Comparison of ENCODE assay signal across 8 cellular contexts in the genomic region with DNA sequence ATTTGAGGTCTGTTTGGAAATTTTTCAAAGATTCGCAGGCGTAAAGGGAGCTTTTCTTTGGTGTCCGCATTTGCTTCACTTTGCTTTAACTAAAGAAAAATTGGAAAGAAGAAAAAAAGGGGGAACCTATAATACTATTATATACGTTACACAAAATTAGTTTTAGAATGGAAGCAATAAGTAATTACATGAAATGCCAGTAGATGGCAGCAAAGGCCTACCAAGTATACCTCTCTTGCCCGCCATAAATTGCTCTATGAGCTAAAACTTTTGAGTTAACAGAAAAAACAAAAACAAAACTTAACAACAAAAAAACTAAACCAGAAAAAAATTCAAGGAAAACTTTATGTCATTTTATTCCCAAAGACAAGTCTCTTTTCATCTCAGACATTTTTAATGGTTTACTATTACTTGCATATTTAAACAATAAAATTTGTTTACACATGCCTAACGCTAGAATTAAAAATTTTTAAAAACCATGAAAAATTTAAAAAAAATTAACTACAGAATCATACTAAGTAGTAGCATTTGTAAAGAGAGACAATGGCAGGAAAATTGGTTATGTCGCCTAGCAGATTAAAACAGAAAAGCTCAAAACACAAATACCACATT.
DNase-seq lines count a peak whose midpoint lies in the region; ATAC-seq, FAIRE-seq and TF ChIP-seq lines count a peak whose summit lies in the region.

No MANE protein-coding gene starts in this region.

- BruUV-seq in Calu3 (replicated peaks; lab: Mats Ljungman, UMichigan) = no TSS peak

- TF ChIP-seq POLR2A in GM12892 (IDR thresholded peaks at IDR 0.05; ENCODE audit: low read depth, low read length) (no peak), transverse colon (IDR thresholded peaks at IDR 0.05) (no peak)

- CTCF ChIA-PET in Calu3 (lab: Charles Lee) = interaction anchor here (1.6 kb wide), 1 partner anchor 401 kb away, joined by 4 read pairs; no protein-coding TSS in a partner anchor

- no peaks in the 10 kb centered on the region for H3K27me3 Mint-ChIP-seq in Calu3 (ENCODE audit: unreplicated experiment)

- H3K9me3 ChIP-seq in transverse colon = no peaks in the 10 kb centered on the region

- H3K27ac Mint-ChIP-seq in Calu3 (ENCODE audit: unreplicated experiment) = no peak overlapping the region

- FAIRE-seq in GM12892 (lab: Jason Lieb, UNC) (peak; percentile 71), islet of Langerhans (lab: Jason Lieb, UNC) (peak; percentile 99)

- H3K27ac ChIP-seq in C4-2B = no peak overlapping the region
- H3K27ac ChIP-seq in transverse colon = no peak overlapping the region

- H3K4me3 ChIP-seq in transverse colon = no peak overlapping the region

- peak; percentile 73 for ATAC-seq in HG02973 (IDR thresholded peaks at IDR 0.05; ENCODE audit: unreplicated experiment)

- H3K36me3 ChIP-seq in transverse colon = no peaks in the 10 kb centered on the region

- no peaks in the 10 kb centered on the region for H3K9me3 Mint-ChIP-seq in Calu3 (ENCODE audit: low read depth, unreplicated experiment)

- in situ Hi-C loops in transverse colon (cut with MboI; ENCODE audit: low pct_ligation_motif_present in 1 of 4, low pct_unique_long_range_greater_than_20kb in 1 of 4, low sequenced_read_pairs in 3 of 4) = no loop called here

- no peaks in the 10 kb centered on the region for H3K4me1 ChIP-seq in transverse colon

- H3K4me3 Mint-ChIP-seq in Calu3 (ENCODE audit: low read depth, unreplicated experiment) = no peak overlapping the region

- peak; percentile 77 for TF ChIP-seq CTCF in C4-2B (conservative IDR thresholded peaks at IDR 0.05)
- TF ChIP-seq CTCF in transverse colon (IDR thresholded peaks at IDR 0.05) = peak; percentile 45 to 71 (median 61)
- TF ChIP-seq CTCF in Calu3 (IDR thresholded peaks at IDR 0.05; ENCODE audit: unreplicated experiment) = no peak

- DNase-seq in GM12892 (ENCODE audit: insufficient read length) (no peak), NCI-H2171 treated with DMSO at 0.1 percent for 48 hours (lab: John Stamatoyannopoulos, UW) (peak; percentile 71), amniotic stem cell (lab: John Stamatoyannopoulos, UW) (peak; percentile 29), transverse colon (no peak), Calu3 (no peak)

- intact Hi-C loops in transverse colon (cut with DNase I; ENCODE audit: low total_unique reads) (no loop called here), Calu3 (cut with micrococcal nuclease; ENCODE audit: unreplicated experiment) (loop anchor here (2.0 to 10.0 kb wide), 2 partner anchors 330 to 800 kb away; no protein-coding TSS in a partner anchor)

- no peaks in the 10 kb centered on the region for H3K36me3 Mint-ChIP-seq in Calu3 (ENCODE audit: insufficient read depth, unreplicated experiment)

- 23 to 27% methylated on average over 7 of the region's 7 CpGs for WGBS in transverse colon (ENCODE audit: low coverage in 1 of 2), 2 donors

- peaks cover 9% of the 10 kb centered on the region for H3K4me1 Mint-ChIP-seq in Calu3 (ENCODE audit: low read depth, unreplicated experiment)

- peaks cover 34% of the 10 kb centered on the region for H3K27me3 ChIP-seq in transverse colon

- no peak for TF ChIP-seq EP300 in transverse colon (IDR thresholded peaks at IDR 0.05; ENCODE audit: low read depth)

Comparison
In these comparisons a context has a peak if more than half of its experiments do, and no peak if none do; other contexts are left out.
1. DNase-seq: peak in NCI-H2171 treated with DMSO at 0.1 percent for 48 hours (single experiment) and amniotic stem cell (single experiment); none in GM12892 (single experiment), transverse colon (single experiment) and Calu3 (single experiment).